Comparison of ENCODE assay signal across 20 cellular contexts in the genomic region with DNA sequence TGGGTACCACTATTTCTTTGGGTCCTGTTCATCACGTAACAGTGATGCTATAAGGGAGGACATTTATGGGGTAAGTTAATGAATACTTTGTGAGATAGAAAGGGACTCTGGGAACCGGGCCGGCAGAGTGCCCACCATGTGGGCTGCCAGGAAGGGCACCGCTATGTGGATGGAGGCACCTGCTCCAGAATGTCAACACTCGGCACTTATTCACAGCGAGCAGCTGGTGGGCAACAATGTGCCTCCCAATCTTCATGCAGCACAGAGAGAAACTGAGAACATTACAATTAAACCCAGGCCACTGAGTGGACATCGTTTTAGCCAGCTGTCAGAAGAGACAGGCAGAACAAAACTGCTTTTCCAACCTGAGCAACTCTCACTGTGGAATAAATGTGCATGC. TPM values are rescaled to one million over a fixed set of nuclear protein-coding genes. Genes with fewer than 3 reads are reported as not detected.
DNase-seq lines count a peak whose midpoint lies in the region; ATAC-seq, FAIRE-seq and TF ChIP-seq lines count a peak whose summit lies in the region.
"Had no signal": no experiment of that assay in that cellular context is flagged by ENCODE, and none has a peak within 500 bp of the region (broad histone marks: within the 10 kb centered on the region; RNA-seq: fewer than 3 reads in every experiment).

No MANE protein-coding gene starts in this region.

- no peaks in the 10 kb centered on the region for H4K20me1 ChIP-seq in neural progenitor cell (ENCODE audit: low read depth)
- H4K20me1 ChIP-seq: BLaER1 treated with 17β-estradiol and CSF1 and Interleukin-3, amounts not matched to agents 10 nM and 100 nM had no signal

- no peak overlapping the region for H3K4me3 Mint-ChIP-seq in activated naive CD4-positive, alpha-beta T cell treated with anti-CD3 and anti-CD28 coated beads, Interleukin-2, amount 50 U/mL, for 24 hours
- no peak overlapping the region for H3K4me3 Mint-ChIP-seq in neural progenitor cell
- H3K4me3 Mint-ChIP-seq: CD8-positive, alpha-beta T cell had no signal

- no peak overlapping the region for H2AFZ ChIP-seq in neural progenitor cell (replicated peaks)

- no peaks in the 10 kb centered on the region for H3K27me3 ChIP-seq in neural progenitor cell
- H3K27me3 ChIP-seq: BLaER1 treated with 17β-estradiol and CSF1 and Interleukin-3, amounts not matched to agents 10 nM and 100 nM had no signal

- H3K27me3 Mint-ChIP-seq in activated naive CD4-positive, alpha-beta T cell treated with anti-CD3 and anti-CD28 coated beads, Interleukin-2, amount 50 U/mL, for 24 hours: no peaks in the 10 kb centered on the region
- H3K27me3 Mint-ChIP-seq in neural progenitor cell (ENCODE audit: insufficient read depth, low read depth): peaks cover 10% of the 10 kb centered on the region

- no peak for TF ChIP-seq CTCF in neural progenitor cell (IDR thresholded peaks at IDR 0.05)

- ATAC-seq in GM21447 (IDR thresholded peaks at IDR 0.05; ENCODE audit: unreplicated experiment) (no peak), GM19351 (IDR thresholded peaks at IDR 0.05; ENCODE audit: unreplicated experiment) (no peak)
- ATAC-seq: CD8-positive, alpha-beta T cell; HepG2; Right ventricle myocardium inferior had no signal

- no peaks in the 10 kb centered on the region for H3F3A ChIP-seq in neural progenitor cell (ENCODE audit: low read depth)

- peak overlapping the region; percentile 30 for H3K27ac Mint-ChIP-seq in activated naive CD4-positive, alpha-beta T cell treated with anti-CD3 and anti-CD28 coated beads, Interleukin-2, amount 50 U/mL, for 24 hours
- peak overlapping the region; percentile 63 for H3K27ac Mint-ChIP-seq in neural progenitor cell
- H3K27ac Mint-ChIP-seq: CD8-positive, alpha-beta T cell had no signal

- no peaks in the 10 kb centered on the region for H3K4me1 ChIP-seq in neural progenitor cell

- H3K36me3 ChIP-seq in neural progenitor cell: no peaks in the 10 kb centered on the region
- H3K36me3 ChIP-seq: BLaER1 treated with 17β-estradiol and CSF1 and Interleukin-3, amounts not matched to agents 10 nM and 100 nM had no signal

- H3K9me3 Mint-ChIP-seq in activated naive CD4-positive, alpha-beta T cell treated with anti-CD3 and anti-CD28 coated beads, Interleukin-2, amount 50 U/mL, for 24 hours: no peaks in the 10 kb centered on the region
- no peaks in the 10 kb centered on the region for H3K9me3 Mint-ChIP-seq in neural progenitor cell

- H3K4me1 Mint-ChIP-seq in activated naive CD4-positive, alpha-beta T cell treated with anti-CD3 and anti-CD28 coated beads, Interleukin-2, amount 50 U/mL, for 24 hours: no peaks in the 10 kb centered on the region
- H3K4me1 Mint-ChIP-seq in neural progenitor cell: peaks cover 15% of the 10 kb centered on the region

- no peak for FAIRE-seq in frontal cortex (lab: Jason Lieb, UNC)
- FAIRE-seq: GM12878, HepG2 had no signal

- H3K79me2 ChIP-seq in neural progenitor cell (ENCODE audit: low read depth): no peaks in the 10 kb centered on the region

- peaks cover 2% of the 10 kb centered on the region for H3K36me3 Mint-ChIP-seq in activated naive CD4-positive, alpha-beta T cell treated with anti-CD3 and anti-CD28 coated beads, Interleukin-2, amount 50 U/mL, for 24 hours
- no peaks in the 10 kb centered on the region for H3K36me3 Mint-ChIP-seq in neural progenitor cell
- H3K36me3 Mint-ChIP-seq: CD8-positive, alpha-beta T cell had no signal

- H3K27ac ChIP-seq in neural progenitor cell: no peak overlapping the region
- no peak overlapping the region for H3K27ac ChIP-seq in substantia nigra (ENCODE audit: low read depth, low read length, poor library complexity, severe bottlenecking)
- H3K27ac ChIP-seq: 22Rv1; BLaER1 treated with 17β-estradiol and CSF1 and Interleukin-3, amounts not matched to agents 10 nM and 100 nM had no signal

- no peak for DNase-seq in activated naive CD4-positive, alpha-beta T cell treated with anti-CD3 and anti-CD28 coated beads, Interleukin-2, amount 50 U/mL, for 16 hours
- DNase-seq in SHP77 (lab: John Stamatoyannopoulos, UW): peak; percentile 51 to 56
- DNase-seq in neural progenitor cell (ENCODE audit: low spot score): no peak
- no peak for DNase-seq in substantia nigra (lab: John Stamatoyannopoulos, UW)
- DNase-seq in frontal cortex (ENCODE audit: low spot score in 2 of 2): no peak
- DNase-seq: CD8-positive, alpha-beta T cell; DND-41; H7; NCI-H1105; NCI-H146; NCI-H2029 treated with DMSO at 0.1 percent for 48 hours; NCI-H774 had no signal

- no peak overlapping the region for H3K4me2 ChIP-seq in neural progenitor cell

- no peak overlapping the region for H3K4me3 ChIP-seq in neural progenitor cell
- H3K4me3 ChIP-seq: BLaER1 treated with 17β-estradiol and CSF1 and Interleukin-3, amounts not matched to agents 10 nM and 100 nM; GM12878 had no signal

- H3K9ac ChIP-seq in neural progenitor cell: no peak overlapping the region
- H3K9ac ChIP-seq: BLaER1 treated with 17β-estradiol and CSF1 and Interleukin-3, amounts not matched to agents 10 nM and 100 nM had no signal

- no peaks in the 10 kb centered on the region for H3K9me3 ChIP-seq in neural progenitor cell (ENCODE audit: low read depth)

RNA-seq across cellular contexts. Expression of a gene that starts 15.8 kb away (rescaled TPM):
- 0.82 and 1.1 TPM in 2 replicates for total RNA-seq in neural progenitor cell (ENCODE audit: low replicate concordance)
- total RNA-seq in frontal cortex: 7.7 TPM
- total RNA-seq: CD8-positive, alpha-beta T cell; HepG2 had no signal

RNA-seq across cellular contexts. Expression of a gene that starts 43.1 kb away (rescaled TPM):
- total RNA-seq in neural progenitor cell (ENCODE audit: low replicate concordance) (2.3 and 10.6 TPM in 2 replicates), frontal cortex (1.6 TPM)

Comparison
In these comparisons a context has a peak if more than half of its experiments do, and no peak if none do; other contexts are left out.
1. DNase-seq: peak in SHP77 (2 of 2); none in activated naive CD4-positive, alpha-beta T cell treated with anti-CD3 and anti-CD28 coated beads, Interleukin-2, amount 50 U/mL, for 16 hours (single experiment), neural progenitor cell (single experiment), substantia nigra (0 of 49) and frontal cortex (0 of 2).